ENCODE assay signal across 8 cellular contexts in the genomic region with DNA sequence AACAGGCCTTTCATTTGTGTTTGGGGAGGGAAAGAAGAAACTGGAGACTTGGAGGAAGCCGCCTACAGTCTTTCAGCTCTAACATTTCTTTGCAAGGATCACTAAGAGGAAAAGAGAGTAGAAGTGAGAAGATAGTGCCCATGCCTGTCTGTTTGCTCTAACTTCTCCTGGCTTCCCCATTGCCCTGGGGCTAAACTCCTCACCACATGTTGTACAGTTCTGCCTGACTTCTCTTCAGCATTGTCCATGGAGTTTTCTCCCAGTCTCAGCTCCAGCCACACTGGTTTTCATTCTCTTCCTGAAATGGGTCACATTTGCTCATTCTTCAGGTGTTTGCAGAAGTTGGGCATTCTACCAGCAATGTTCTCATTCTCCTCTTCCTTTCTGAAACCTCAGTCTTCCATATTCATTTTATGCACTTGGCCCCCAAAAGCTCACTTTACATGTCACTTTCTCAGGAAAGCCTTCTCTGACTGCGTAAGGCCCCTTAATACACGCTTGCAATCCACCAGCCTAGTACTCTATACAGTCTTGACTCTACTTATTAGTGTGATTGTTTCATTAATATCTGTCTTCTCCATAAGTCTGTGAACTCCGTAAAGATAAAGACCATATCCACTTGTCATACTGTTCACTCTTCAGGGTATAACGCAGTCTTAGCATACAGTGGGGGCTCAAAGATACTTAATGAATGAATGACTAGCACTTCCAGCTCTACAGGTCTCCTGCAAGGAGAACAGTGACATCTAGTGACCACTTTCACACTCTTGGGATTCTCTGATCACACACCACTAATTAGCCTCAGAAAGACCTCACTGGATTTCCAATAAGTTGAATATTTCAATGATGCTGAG. TPM values are rescaled to one million over a fixed set of nuclear protein-coding genes. Genes with fewer than 3 reads are reported as not detected.
DNase-seq lines count a peak whose midpoint lies in the region; ATAC-seq and TF ChIP-seq lines count a peak whose summit lies in the region.

No MANE protein-coding gene starts in this region.

- DNase-seq in DMS53 (lab: John Stamatoyannopoulos, UW) (peak; percentile 48), H4 (ENCODE audit: low spot score) (peak; percentile 33), erythroblast (lab: John Stamatoyannopoulos, UW) (peak; percentile 26 to 41), neural progenitor cell (ENCODE audit: low spot score) (peak; percentile 65)
- DNase-seq in activated naive CD8-positive, alpha-beta T cell treated with anti-CD3 and anti-CD28 coated beads for 36 hours = no peak

- peak; percentile 71 for TF ChIP-seq CTCF in OCI-LY1 (IDR thresholded peaks at IDR 0.05; ENCODE audit: low read length)
- peak; percentile 71 for TF ChIP-seq CTCF in neural progenitor cell (IDR thresholded peaks at IDR 0.05)

- ATAC-seq in GM19452 (IDR thresholded peaks at IDR 0.05; ENCODE audit: unreplicated experiment) = no peak
- no peak for ATAC-seq in activated T-helper 17 cell treated with anti-CD3 and anti-CD28 coated beads, Interleukin-2, amount 50 U/mL, for 72 hours (replicated peaks)

- H3K27ac ChIP-seq in OCI-LY1 (ENCODE audit: low read depth, low read length, poor library complexity, severe bottlenecking) = no peak overlapping the region
- no peak overlapping the region for H3K27ac ChIP-seq in neural progenitor cell

- H3K36me3 ChIP-seq in OCI-LY1 (ENCODE audit: insufficient read depth, low read length) (no peaks in the 10 kb centered on the region), neural progenitor cell (no peaks in the 10 kb centered on the region)

- no peak overlapping the region for H3K9ac ChIP-seq in OCI-LY1 (ENCODE audit: low read length)
- no peak overlapping the region for H3K9ac ChIP-seq in neural progenitor cell

- H3K4me2 ChIP-seq in OCI-LY1 (ENCODE audit: low read length) (no peak overlapping the region), neural progenitor cell (no peak overlapping the region)

- H3K4me3 Mint-ChIP-seq in neural progenitor cell = no peak overlapping the region
- no peak overlapping the region for H3K4me3 Mint-ChIP-seq in activated T-helper 17 cell treated with anti-CD3 and anti-CD28 coated beads, Interleukin-2, amount 50 U/mL, for 72 hours
- no peak overlapping the region for H3K4me3 Mint-ChIP-seq in activated naive CD8-positive, alpha-beta T cell treated with anti-CD3 and anti-CD28 coated beads for 36 hours

- no peaks in the 10 kb centered on the region for H3K4me1 Mint-ChIP-seq in neural progenitor cell
- H3K4me1 Mint-ChIP-seq in activated T-helper 17 cell treated with anti-CD3 and anti-CD28 coated beads, Interleukin-2, amount 50 U/mL, for 72 hours = no peaks in the 10 kb centered on the region
- H3K4me1 Mint-ChIP-seq in activated naive CD8-positive, alpha-beta T cell treated with anti-CD3 and anti-CD28 coated beads for 36 hours = no peaks in the 10 kb centered on the region

- H4K20me1 ChIP-seq in OCI-LY1 (ENCODE audit: insufficient read depth, low read length) (no peaks in the 10 kb centered on the region), neural progenitor cell (ENCODE audit: low read depth) (no peaks in the 10 kb centered on the region)

- no peak for TF ChIP-seq POLR2A in erythroblast (IDR thresholded peaks at IDR 0.05; ENCODE audit: low read length)

- H3K4me1 ChIP-seq in OCI-LY1 (ENCODE audit: insufficient read depth, low read length, severe bottlenecking) (no peaks in the 10 kb centered on the region), neural progenitor cell (no peaks in the 10 kb centered on the region)

- H3K27me3 Mint-ChIP-seq in neural progenitor cell (ENCODE audit: insufficient read depth, low read depth) = no peaks in the 10 kb centered on the region
- no peaks in the 10 kb centered on the region for H3K27me3 Mint-ChIP-seq in activated T-helper 17 cell treated with anti-CD3 and anti-CD28 coated beads, Interleukin-2, amount 50 U/mL, for 72 hours
- no peaks in the 10 kb centered on the region for H3K27me3 Mint-ChIP-seq in activated naive CD8-positive, alpha-beta T cell treated with anti-CD3 and anti-CD28 coated beads for 36 hours

- H3K36me3 Mint-ChIP-seq in neural progenitor cell = peaks cover 4% of the 10 kb centered on the region
- H3K36me3 Mint-ChIP-seq in activated T-helper 17 cell treated with anti-CD3 and anti-CD28 coated beads, Interleukin-2, amount 50 U/mL, for 72 hours (ENCODE audit: low read depth) = no peaks in the 10 kb centered on the region
- H3K36me3 Mint-ChIP-seq in activated naive CD8-positive, alpha-beta T cell treated with anti-CD3 and anti-CD28 coated beads for 36 hours = peaks cover 17% of the 10 kb centered on the region

- H3K9me3 ChIP-seq in OCI-LY1 (ENCODE audit: low read length) (no peaks in the 10 kb centered on the region), neural progenitor cell (ENCODE audit: low read depth) (no peaks in the 10 kb centered on the region)

- no peaks in the 10 kb centered on the region for H3K9me2 ChIP-seq in OCI-LY1 (ENCODE audit: low read depth, low read length)

- H3K27me3 ChIP-seq in OCI-LY1 (ENCODE audit: insufficient read depth, low read length) (no peaks in the 10 kb centered on the region), neural progenitor cell (no peaks in the 10 kb centered on the region)

- no peaks in the 10 kb centered on the region for H3F3A ChIP-seq in OCI-LY1 (ENCODE audit: insufficient read depth, low read length)
- H3F3A ChIP-seq in neural progenitor cell (ENCODE audit: low read depth) = no peaks in the 10 kb centered on the region

- no peaks in the 10 kb centered on the region for H3K9me3 Mint-ChIP-seq in neural progenitor cell
- H3K9me3 Mint-ChIP-seq in activated T-helper 17 cell treated with anti-CD3 and anti-CD28 coated beads, Interleukin-2, amount 50 U/mL, for 72 hours = no peaks in the 10 kb centered on the region
- no peaks in the 10 kb centered on the region for H3K9me3 Mint-ChIP-seq in activated naive CD8-positive, alpha-beta T cell treated with anti-CD3 and anti-CD28 coated beads for 36 hours

- H2AFZ ChIP-seq in OCI-LY1 (ENCODE audit: low read length) (no peak overlapping the region), neural progenitor cell (replicated peaks) (no peak overlapping the region)

- no peak overlapping the region for H3K27ac Mint-ChIP-seq in neural progenitor cell
- no peak overlapping the region for H3K27ac Mint-ChIP-seq in activated T-helper 17 cell treated with anti-CD3 and anti-CD28 coated beads, Interleukin-2, amount 50 U/mL, for 72 hours
- H3K27ac Mint-ChIP-seq in activated naive CD8-positive, alpha-beta T cell treated with anti-CD3 and anti-CD28 coated beads for 36 hours = no peak overlapping the region

- no peaks in the 10 kb centered on the region for H3K79me2 ChIP-seq in OCI-LY1 (ENCODE audit: insufficient read depth, low read length)
- H3K79me2 ChIP-seq in neural progenitor cell (ENCODE audit: low read depth) = no peaks in the 10 kb centered on the region

- no peak overlapping the region for H3K4me3 ChIP-seq in OCI-LY1 (ENCODE audit: low read depth, low read length, poor library complexity, severe bottlenecking)
- no peak overlapping the region for H3K4me3 ChIP-seq in neural progenitor cell

RNA-seq across cellular contexts. Expression of a gene that starts 40.2 kb away (rescaled TPM):
- 17.4 and 18.5 TPM in 2 replicates for total RNA-seq in H4 (2014; rRNA removed; shearing (Covaris generic))
- total RNA-seq in neural progenitor cell (ENCODE audit: low replicate concordance) = 16.3 and 18.5 TPM in 2 replicates
- 10 to 100 TPM; 14.8 to 15.7 TPM for total RNA-seq in activated T-helper 17 cell treated with anti-CD3 and anti-CD28 coated beads, Interleukin-2, amount 50 U/mL, for 72 hours
- total RNA-seq in activated naive CD8-positive, alpha-beta T cell treated with anti-CD3 and anti-CD28 coated beads for 36 hours = 10 to 100 TPM; 11.1 to 13.7 TPM
